Comparison of ENCODE assay signal across 33 cellular contexts in the genomic region with DNA sequence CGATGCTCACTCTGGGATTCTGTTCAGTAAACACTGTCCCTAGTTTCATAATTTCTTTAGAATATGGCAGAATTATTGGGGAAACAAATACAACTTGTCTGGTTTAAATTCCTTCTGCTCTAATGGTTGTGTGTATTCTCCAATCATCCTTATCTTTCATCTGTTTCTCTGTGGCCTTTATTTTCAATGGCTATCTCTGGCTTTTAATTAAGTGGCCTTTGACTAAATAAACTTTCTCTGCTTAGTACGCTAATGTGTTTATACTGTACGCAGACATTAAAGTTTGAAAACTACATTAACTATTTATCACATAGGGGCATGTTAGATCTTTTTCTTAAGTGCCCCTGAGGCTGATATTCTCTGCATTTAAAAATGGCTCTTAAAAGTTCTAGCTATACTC. TPM values are rescaled to one million over a fixed set of nuclear protein-coding genes. Genes with fewer than 3 reads are reported as not detected.
"Had no signal": no experiment of that assay in that cellular context is flagged by ENCODE, and none has a peak within 500 bp of the region (broad histone marks: within the 10 kb centered on the region; RNA-seq: fewer than 3 reads in every experiment).

No MANE protein-coding gene starts in this region.

- H3K27me3 ChIP-seq: ascending aorta, breast epithelium, cardiac muscle cell, colonic mucosa had no signal

- H3K27ac ChIP-seq: ascending aorta, breast epithelium, cardiac muscle cell, colonic mucosa, epithelial cell of prostate had no signal

- H3K9me3 Mint-ChIP-seq: brain had no signal

- H3K4me3 Mint-ChIP-seq: activated CD4-positive, alpha-beta memory T cell treated with anti-CD3 and anti-CD28 coated beads, Interleukin-2, amount 10 ng/mL, durations not matched to agents 7 days and 5 days; activated CD4-positive, alpha-beta T cell treated with anti-CD3 and anti-CD28 coated beads, Interleukin-2, amount 10 ng/mL, durations not matched to agents 7 days and 5 days; activated naive CD4-positive, alpha-beta T cell treated with anti-CD3 and anti-CD28 coated beads, Interleukin-2, amount 10 ng/mL, durations not matched to agents 7 days and 5 days; activated naive CD8-positive, alpha-beta T cell treated with anti-CD3 and anti-CD28 coated beads, Interleukin-2, amount 10 ng/mL, durations not matched to agents 7 days and 5 days; activated T-cell treated with anti-CD3 and anti-CD28 coated beads, Interleukin-2, amount 50 U/mL, for 24 hours; activated T-cell treated with anti-CD3 and anti-CD28 coated beads, Interleukin-2, amount 50 U/mL, for 72 hours; brain; T-helper 17 cell; T-helper 2 cell treated with Interferon-gamma antibody and Interleukin-4, amounts not matched to agents 5 μg/mL and 100 μg/mL, for 36 hours had no signal

- H3K4me3 ChIP-seq: ascending aorta, breast epithelium, cardiac muscle cell, colonic mucosa had no signal

- H3K9me3 ChIP-seq: ascending aorta, breast epithelium, colonic mucosa had no signal

- DNase-seq: activated CD4-positive, alpha-beta memory T cell treated with anti-CD3 and anti-CD28 coated beads, Interleukin-2, amount 10 ng/mL, durations not matched to agents 7 days and 5 days; activated CD4-positive, alpha-beta T cell treated with anti-CD3 and anti-CD28 coated beads for 1 hour; activated CD4-positive, alpha-beta T cell treated with anti-CD3 and anti-CD28 coated beads for 4 hours; activated CD4-positive, alpha-beta T cell treated with anti-CD3 and anti-CD28 coated beads, Interleukin-2, amount 10 ng/mL, durations not matched to agents 7 days and 5 days; activated CD4-positive, alpha-beta T cell treated with anti-CD3 and anti-CD28 coated beads, Interleukin-2, amount 50 U/mL, for 4 hours; activated CD4-positive, CD25-positive, alpha-beta regulatory T cell; activated CD8-positive, alpha-beta memory T cell treated with anti-CD3 and anti-CD28 coated beads, Interleukin-2, amount 50 U/mL, for 48 hours; activated gamma-delta T cell; activated naive CD4-positive, alpha-beta T cell; activated naive CD4-positive, alpha-beta T cell treated with anti-CD3 and anti-CD28 coated beads, Interleukin-2, amount 10 ng/mL, durations not matched to agents 7 days and 5 days; activated naive CD8-positive, alpha-beta T cell treated with anti-CD3 and anti-CD28 coated beads, Interleukin-2, amount 10 ng/mL, durations not matched to agents 7 days and 5 days; activated T-cell treated with anti-CD3 and anti-CD28 coated beads for 4 hours; activated T-cell treated with anti-CD3 and anti-CD28 coated beads, Interleukin-2, amount 50 U/mL, for 24 hours; activated T-cell treated with anti-CD3 and anti-CD28 coated beads, Interleukin-2, amount 50 U/mL, for 72 hours; central memory CD4-positive, alpha-beta T cell; cerebellar nuclear complex; colonic mucosa; effector CD8-positive, alpha-beta T cell; foreskin fibroblast; head of caudate nucleus; T-helper 1 cell; T-helper 17 cell; T1000 had no signal

- H3K27me3 Mint-ChIP-seq: activated CD4-positive, alpha-beta memory T cell treated with anti-CD3 and anti-CD28 coated beads, Interleukin-2, amount 10 ng/mL, durations not matched to agents 7 days and 5 days; activated CD4-positive, alpha-beta T cell treated with anti-CD3 and anti-CD28 coated beads, Interleukin-2, amount 10 ng/mL, durations not matched to agents 7 days and 5 days; activated naive CD4-positive, alpha-beta T cell treated with anti-CD3 and anti-CD28 coated beads, Interleukin-2, amount 10 ng/mL, durations not matched to agents 7 days and 5 days; activated naive CD8-positive, alpha-beta T cell treated with anti-CD3 and anti-CD28 coated beads, Interleukin-2, amount 10 ng/mL, durations not matched to agents 7 days and 5 days; activated T-cell treated with anti-CD3 and anti-CD28 coated beads, Interleukin-2, amount 50 U/mL, for 24 hours; brain; T-helper 17 cell had no signal

- H3K36me3 ChIP-seq: ascending aorta, breast epithelium, cardiac muscle cell, colonic mucosa had no signal

- ATAC-seq: activated naive CD4-positive, alpha-beta T cell treated with anti-CD3 and anti-CD28 coated beads, Interleukin-2, amount 50 U/mL, for 72 hours; activated T-cell treated with anti-CD3 and anti-CD28 coated beads, Interleukin-2, amount 50 U/mL, for 72 hours; esophagus mucosa; T-helper 17 cell had no signal

- H3K4me1 Mint-ChIP-seq: activated CD4-positive, alpha-beta memory T cell treated with anti-CD3 and anti-CD28 coated beads, Interleukin-2, amount 10 ng/mL, durations not matched to agents 7 days and 5 days; activated CD4-positive, alpha-beta T cell treated with anti-CD3 and anti-CD28 coated beads, Interleukin-2, amount 10 ng/mL, durations not matched to agents 7 days and 5 days; activated naive CD4-positive, alpha-beta T cell treated with anti-CD3 and anti-CD28 coated beads, Interleukin-2, amount 10 ng/mL, durations not matched to agents 7 days and 5 days; activated naive CD8-positive, alpha-beta T cell treated with anti-CD3 and anti-CD28 coated beads, Interleukin-2, amount 10 ng/mL, durations not matched to agents 7 days and 5 days; T-helper 17 cell had no signal

- H3K4me1 ChIP-seq: ascending aorta, breast epithelium, colonic mucosa had no signal

- H3K27ac Mint-ChIP-seq: activated CD4-positive, alpha-beta memory T cell treated with anti-CD3 and anti-CD28 coated beads, Interleukin-2, amount 10 ng/mL, durations not matched to agents 7 days and 5 days; activated CD4-positive, alpha-beta T cell treated with anti-CD3 and anti-CD28 coated beads, Interleukin-2, amount 10 ng/mL, durations not matched to agents 7 days and 5 days; activated naive CD4-positive, alpha-beta T cell treated with anti-CD3 and anti-CD28 coated beads, Interleukin-2, amount 10 ng/mL, durations not matched to agents 7 days and 5 days; activated naive CD4-positive, alpha-beta T cell treated with anti-CD3 and anti-CD28 coated beads, Interleukin-2, amount 50 U/mL, for 72 hours; activated naive CD8-positive, alpha-beta T cell treated with anti-CD3 and anti-CD28 coated beads, Interleukin-2, amount 10 ng/mL, durations not matched to agents 7 days and 5 days; activated T-cell treated with anti-CD3 and anti-CD28 coated beads, Interleukin-2, amount 50 U/mL, for 24 hours; activated T-cell treated with anti-CD3 and anti-CD28 coated beads, Interleukin-2, amount 50 U/mL, for 72 hours; T-helper 17 cell; T-helper 2 cell treated with Interferon-gamma antibody and Interleukin-4, amounts not matched to agents 5 μg/mL and 100 μg/mL, for 36 hours had no signal

- H3K36me3 Mint-ChIP-seq: activated naive CD4-positive, alpha-beta T cell treated with anti-CD3 and anti-CD28 coated beads, Interleukin-2, amount 10 ng/mL, durations not matched to agents 7 days and 5 days; activated naive CD8-positive, alpha-beta T cell treated with anti-CD3 and anti-CD28 coated beads, Interleukin-2, amount 10 ng/mL, durations not matched to agents 7 days and 5 days; brain had no signal

RNA-seq across cellular contexts. Expression of gene CDH7, which starts 40.9 kb away (rescaled TPM):
- total RNA-seq: activated CD4-positive, alpha-beta memory T cell treated with anti-CD3 and anti-CD28 coated beads, Interleukin-2, amount 10 ng/mL, durations not matched to agents 7 days and 5 days; activated CD4-positive, alpha-beta T cell treated with anti-CD3 and anti-CD28 coated beads, Interleukin-2, amount 10 ng/mL, durations not matched to agents 7 days and 5 days; activated naive CD4-positive, alpha-beta T cell treated with anti-CD3 and anti-CD28 coated beads, Interleukin-2, amount 50 U/mL, for 72 hours; activated naive CD8-positive, alpha-beta T cell treated with anti-CD3 and anti-CD28 coated beads, Interleukin-2, amount 10 ng/mL, durations not matched to agents 7 days and 5 days; activated T-cell treated with anti-CD3 and anti-CD28 coated beads, Interleukin-2, amount 50 U/mL, for 72 hours; ascending aorta; dermis microvascular lymphatic vessel endothelial cell; endothelial cell of umbilical vein; esophagus mucosa; T-helper 17 cell had no signal
- polyA plus RNA-seq: endothelial cell of umbilical vein had no signal
